In genomic region chr21:14985306-14985705, GRCh38 we compare ENCODE assay signal across 31 cellular contexts.
"Had no signal": no experiment of that assay in that cellular context is flagged by ENCODE, and none has a peak within 500 bp of the region (broad histone marks: within the 10 kb centered on the region; RNA-seq: fewer than 3 reads in every experiment).

No MANE protein-coding gene starts in this region.

- H3K9me3 Mint-ChIP-seq: activated B cell treated with CpG ODN at 0.5 μM for 24 hours; activated CD4-positive, alpha-beta memory T cell treated with anti-CD3 and anti-CD28 coated beads for 36 hours; activated naive CD4-positive, alpha-beta T cell treated with anti-CD3 and anti-CD28 coated beads for 36 hours; activated naive CD4-positive, alpha-beta T cell treated with anti-CD3 and anti-CD28 coated beads, Interleukin-2, amount 50 U/mL, for 72 hours; activated T-cell treated with anti-CD3 and anti-CD28 coated beads, Interleukin-2, amount 50 U/mL, for 4 hours; activated T-helper 1 cell treated with anti-CD3 and anti-CD28 coated beads, Interleukin-12 subunit alpha, Interleukin-12 subunit beta, Interleukin-2, Interleukin-4 antibody, amounts not matched to agents 30 ng/mL and 10 ng/mL and 1 ng/mL, durations not matched to agents 14 hours and 24 hours and 36 hours; T-helper 1 cell treated with Interleukin-12 subunit alpha and Interleukin-12 subunit beta and Interleukin-4 antibody, amounts not matched to agents 30 μg/mL and 1 μg/mL, for 36 hours had no signal

- H3K4me3 ChIP-seq: adrenal gland, K562, MG63, PC-9, SJSA1 had no signal

- H3K27ac Mint-ChIP-seq: activated B cell treated with CpG ODN at 0.5 μM for 24 hours; activated CD4-positive, alpha-beta memory T cell treated with anti-CD3 and anti-CD28 coated beads for 36 hours; activated naive CD4-positive, alpha-beta T cell treated with anti-CD3 and anti-CD28 coated beads for 36 hours; activated naive CD4-positive, alpha-beta T cell treated with anti-CD3 and anti-CD28 coated beads, Interleukin-2, amount 50 U/mL, for 72 hours; activated T-helper 1 cell treated with anti-CD3 and anti-CD28 coated beads, Interleukin-12 subunit alpha, Interleukin-12 subunit beta, Interleukin-2, Interleukin-4 antibody, amounts not matched to agents 30 ng/mL and 10 ng/mL and 1 ng/mL, durations not matched to agents 14 hours and 24 hours and 36 hours; T-helper 1 cell treated with Interleukin-12 subunit alpha and Interleukin-12 subunit beta and Interleukin-4 antibody, amounts not matched to agents 30 μg/mL and 1 μg/mL, for 36 hours had no signal

- H3K4me1 Mint-ChIP-seq: activated B cell treated with CpG ODN at 0.5 μM for 24 hours had no signal

- H3K27me3 Mint-ChIP-seq: activated B cell treated with CpG ODN at 0.5 μM for 24 hours; activated CD4-positive, alpha-beta memory T cell treated with anti-CD3 and anti-CD28 coated beads for 36 hours had no signal

- H3K36me3 ChIP-seq: adrenal gland, MG63 had no signal

- H3K9me3 ChIP-seq: adrenal gland, MG63, SJSA1, SK-N-SH had no signal

- H3K9ac ChIP-seq: SK-N-SH had no signal

- H3K27ac ChIP-seq: adrenal gland, brain microvascular endothelial cell, SJSA1 had no signal

- DNase-seq: activated B cell treated with CpG ODN at 0.5 μM for 24 hours; activated CD4-positive, alpha-beta memory T cell treated with anti-CD3 and anti-CD28 coated beads for 36 hours; activated CD4-positive, alpha-beta T cell treated with anti-CD3 and anti-CD28 coated beads for 4 hours; activated CD4-positive, alpha-beta T cell treated with anti-CD3 and anti-CD28 coated beads, Interleukin-2, amount 50 U/mL, for 1 hour; activated CD4-positive, CD25-positive, alpha-beta regulatory T cell treated with anti-CD3 and anti-CD28 coated beads, Interleukin-2, amount 50 U/mL, for 72 hours; activated CD8-positive, alpha-beta memory T cell treated with anti-CD3 and anti-CD28 coated beads, Interleukin-2, amount 50 U/mL, for 4 hours; activated gamma-delta T cell treated with Interleukin-2 at 50 U/mL for 16 hours; activated naive CD4-positive, alpha-beta T cell treated with anti-CD3 and anti-CD28 coated beads for 36 hours; activated T-cell treated with anti-CD3 and anti-CD28 coated beads for 4 hours; activated T-cell treated with anti-CD3 and anti-CD28 coated beads, Interleukin-2, amount 50 U/mL, for 4 hours; adrenal gland; anterior cingulate cortex; brain microvascular endothelial cell; central memory CD4-positive, alpha-beta T cell; Karpas-422; MG63; NCI-H1092; NCI-H1436 treated with DMSO at 0.1 percent for 48 hours; NCI-H1694 treated with DMSO at 0.1 percent for 48 hours; NCI-H2029; NCI-H345; NCI-H524 treated with DMSO at 0.1 percent for 48 hours; PC-9; SHP77; SK-N-SH; T-helper 9 cell had no signal

- ATAC-seq: activated naive CD4-positive, alpha-beta T cell treated with anti-CD3 and anti-CD28 coated beads, Interleukin-2, amount 50 U/mL, for 72 hours; activated T-cell treated with anti-CD3 and anti-CD28 coated beads, Interleukin-2, amount 50 U/mL, for 4 hours; K562 had no signal

- H3K4me3 Mint-ChIP-seq: activated B cell treated with CpG ODN at 0.5 μM for 24 hours; activated CD4-positive, alpha-beta memory T cell treated with anti-CD3 and anti-CD28 coated beads for 36 hours; activated naive CD4-positive, alpha-beta T cell treated with anti-CD3 and anti-CD28 coated beads for 36 hours; activated T-cell treated with anti-CD3 and anti-CD28 coated beads, Interleukin-2, amount 50 U/mL, for 4 hours; activated T-helper 1 cell treated with anti-CD3 and anti-CD28 coated beads, Interleukin-12 subunit alpha, Interleukin-12 subunit beta, Interleukin-2, Interleukin-4 antibody, amounts not matched to agents 30 ng/mL and 10 ng/mL and 1 ng/mL, durations not matched to agents 14 hours and 24 hours and 36 hours; T-helper 1 cell treated with Interleukin-12 subunit alpha and Interleukin-12 subunit beta and Interleukin-4 antibody, amounts not matched to agents 30 μg/mL and 1 μg/mL, for 36 hours had no signal

- H3K27me3 ChIP-seq: adrenal gland, brain microvascular endothelial cell, MG63, SJSA1 had no signal
